ENCODE assay signal across 2 cellular contexts in genomic region chr10:125157473-125157865, GRCh38.
TF ChIP-seq lines count a peak whose summit lies in the region.

No MANE protein-coding gene starts in this region.

TF ChIP-seq in SK-N-SH, 30 proteins besides CTCF, POLR2A, EP300 and RAD21 (continued from another document):
- TF ChIP-seq ZBTB33 (IDR thresholded peaks at IDR 0.05; ENCODE audit: borderline replicate concordance, low read depth) (no peak), MEF2A (IDR thresholded peaks at IDR 0.05; ENCODE audit: borderline replicate concordance, low read depth) (no peak), MXI1 (IDR thresholded peaks at IDR 0.05; ENCODE audit: low read depth, low read length) (no peak), EZH2phosphoT487 (IDR thresholded peaks at IDR 0.05; ENCODE audit: borderline replicate concordance, low read depth) (no peak), USF1 (IDR thresholded peaks at IDR 0.05; ENCODE audit: borderline replicate concordance, low read depth) (no peak)

TF ChIP-seq in SK-N-SH treated with all-trans-retinoic acid at 6 μM for 48 hours, 23 proteins besides CTCF, POLR2A, EP300 and RAD21 (continued from another document):
- TF ChIP-seq CSRNP3 (CRISPR knock-in tag; IDR thresholded peaks at IDR 0.05) (no peak), POU6F1 (CRISPR knock-in tag; IDR thresholded peaks at IDR 0.05; ENCODE audit: borderline replicate concordance, low read depth) (no peak), ZNF565 (CRISPR knock-in tag; conservative IDR thresholded peaks at IDR 0.05; ENCODE audit: low read depth) (no peak)
